In the genomic region with DNA sequence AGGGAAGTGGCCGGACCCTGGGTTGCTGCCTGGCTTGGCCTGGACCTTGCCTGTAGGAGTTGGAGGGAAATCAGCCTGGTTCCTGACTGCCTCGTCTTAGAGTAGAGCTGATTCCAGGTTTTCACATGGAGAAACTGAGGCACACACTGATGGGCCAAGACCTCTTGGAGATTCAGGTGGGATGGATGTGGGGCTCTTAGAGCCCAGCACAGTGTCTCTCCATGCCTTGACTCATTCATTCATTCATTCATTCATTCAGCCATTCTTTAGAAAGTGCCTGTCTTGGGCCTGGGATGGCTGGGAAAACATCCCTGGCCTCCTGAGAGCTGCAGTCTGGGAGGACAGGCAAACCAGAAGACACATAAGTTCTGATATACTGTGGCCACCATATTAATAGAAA, we compare ENCODE assay signal across 11 cellular contexts. TPM values are rescaled to one million over a fixed set of nuclear protein-coding genes. Genes with fewer than 3 reads are reported as not detected.
DNase-seq lines count a peak whose midpoint lies in the region; ATAC-seq and TF ChIP-seq lines count a peak whose summit lies in the region.
"Had no signal": no experiment of that assay in that cellular context is flagged by ENCODE, and none has a peak within 500 bp of the region (broad histone marks: within the 10 kb centered on the region; RNA-seq: fewer than 3 reads in every experiment).

No MANE protein-coding gene starts in this region.

- peaks cover 3% of the 10 kb centered on the region for H3K36me3 Mint-ChIP-seq in IgD-negative memory B cell
- H3K36me3 Mint-ChIP-seq in natural killer cell treated with Interleukin-12 subunit alpha and Interleukin-12 subunit beta and Interleukin-15 and Interleukin-18, amount 100 ng/mL, for 72 hours = no peaks in the 10 kb centered on the region

- DNase-seq in AG04449 (ENCODE audit: low read depth, low spot score) (no peak), choroid plexus epithelial cell (ENCODE audit: low read depth) (no peak), NCI-H146 (lab: John Stamatoyannopoulos, UW) (no peak), HT-29 (ENCODE audit: low spot score) (no peak), hippocampal formation (lab: John Stamatoyannopoulos, UW) (no peak), HK-2 (ENCODE audit: unreplicated experiment) (no peak)
- peak; percentile 44 for DNase-seq in natural killer cell treated with Interleukin-12 subunit alpha and Interleukin-12 subunit beta and Interleukin-15 and Interleukin-18, amount 100 ng/mL, for 72 hours (ENCODE audit: low spot score)
- DNase-seq: DMS53, NCI-H774, transverse colon had no signal

- CTCF ChIA-PET in AG04449 (lab: Yijun Ruan, JAX) = interaction anchor here (1.0 to 1.5 kb wide), 2 partner anchors 26 to 44 kb away, joined by 3 to 12 read pairs; no protein-coding TSS in a partner anchor

- H3K4me1 Mint-ChIP-seq in IgD-negative memory B cell = peaks cover 32 to 44% (median 35%) of the 10 kb centered on the region in 3 donors
- H3K4me1 Mint-ChIP-seq in natural killer cell treated with Interleukin-12 subunit alpha and Interleukin-12 subunit beta and Interleukin-15 and Interleukin-18, amount 100 ng/mL, for 72 hours (ENCODE audit: low read depth in 2 of 2) = peaks cover 42 to 51% of the 10 kb centered on the region in 2 donors

- peak overlapping the region; percentile 29 for H3K4me3 ChIP-seq in AG04449 (ENCODE audit: low read depth, low read length)
- peak overlapping the region; percentile 8 for H3K4me3 ChIP-seq in choroid plexus epithelial cell (ENCODE audit: low read depth, low read length)

- H3K27ac Mint-ChIP-seq in IgD-negative memory B cell = peak overlapping the region in 2 of 3 donors; percentile 64 to 81
- H3K27ac Mint-ChIP-seq in natural killer cell treated with Interleukin-12 subunit alpha and Interleukin-12 subunit beta and Interleukin-15 and Interleukin-18, amount 100 ng/mL, for 72 hours = peak overlapping the region; percentile 89 to 97

- no peak for TF ChIP-seq CTCF in AG04449 (IDR thresholded peaks at IDR 0.05; ENCODE audit: insufficient read depth, low read length, missing control alignments)
- no peak for TF ChIP-seq CTCF in choroid plexus epithelial cell (conservative IDR thresholded peaks at IDR 0.05; ENCODE audit: low read depth, low read length)

- POLR2A ChIA-PET in AG04449 (lab: Yijun Ruan, JAX) = interaction anchor here (0.7 kb wide), 1 partner anchor 8 kb away, joined by 3 read pairs; no protein-coding TSS in a partner anchor

- no peaks in the 10 kb centered on the region for H3K9me3 Mint-ChIP-seq in IgD-negative memory B cell
- no peaks in the 10 kb centered on the region for H3K9me3 Mint-ChIP-seq in natural killer cell treated with Interleukin-12 subunit alpha and Interleukin-12 subunit beta and Interleukin-15 and Interleukin-18, amount 100 ng/mL, for 72 hours

- no peaks in the 10 kb centered on the region for H3K27me3 Mint-ChIP-seq in IgD-negative memory B cell
- no peaks in the 10 kb centered on the region for H3K27me3 Mint-ChIP-seq in natural killer cell treated with Interleukin-12 subunit alpha and Interleukin-12 subunit beta and Interleukin-15 and Interleukin-18, amount 100 ng/mL, for 72 hours

- H3K4me3 Mint-ChIP-seq in IgD-negative memory B cell = peak overlapping the region; percentile 17 to 97 (median 76)
- peak overlapping the region; percentile 99 for H3K4me3 Mint-ChIP-seq in natural killer cell treated with Interleukin-12 subunit alpha and Interleukin-12 subunit beta and Interleukin-15 and Interleukin-18, amount 100 ng/mL, for 72 hours

- no peak for ATAC-seq in natural killer cell treated with Interleukin-12 subunit alpha and Interleukin-12 subunit beta and Interleukin-15 and Interleukin-18, amount 100 ng/mL, for 72 hours

RNA-seq across cellular contexts. Expression of gene LRRC8A, which starts 2.2 kb away (rescaled TPM):
- polyA plus RNA-seq in IgD-negative memory B cell = 26.2 TPM
- 10 to 100 TPM; 25.6 to 28.2 TPM for total RNA-seq in natural killer cell treated with Interleukin-12 subunit alpha and Interleukin-12 subunit beta and Interleukin-15 and Interleukin-18, amount 100 ng/mL, for 72 hours
- 39.5 and 43.2 TPM in 2 replicates for total RNA-seq in HT-29 (2014; rRNA removed; shearing (Covaris generic))

RNA-seq across cellular contexts. Expression of gene KYAT1, which starts 2.4 kb away (rescaled TPM):
- 11.4 TPM for polyA plus RNA-seq in IgD-negative memory B cell
- 10 to 100 TPM in 1 of 2 donors, 1 to 10 TPM in 1; 6.7 to 19.9 TPM for total RNA-seq in natural killer cell treated with Interleukin-12 subunit alpha and Interleukin-12 subunit beta and Interleukin-15 and Interleukin-18, amount 100 ng/mL, for 72 hours
- 10.4 and 11.8 TPM in 2 replicates for total RNA-seq in HT-29 (2014; rRNA removed; shearing (Covaris generic))

RNA-seq across cellular contexts. Expression of gene PHYHD1, which starts 36.6 kb away (rescaled TPM):
- 1.0 TPM for polyA plus RNA-seq in IgD-negative memory B cell
- 1 to 10 TPM in 1 of 2 donors, under 1 TPM in 1; 0.24 to 1.1 TPM for total RNA-seq in natural killer cell treated with Interleukin-12 subunit alpha and Interleukin-12 subunit beta and Interleukin-15 and Interleukin-18, amount 100 ng/mL, for 72 hours
- total RNA-seq in HT-29 (2014; rRNA removed; shearing (Covaris generic)) = not detected in 2 replicates

RNA-seq across cellular contexts. Expression of gene SPOUT1, which starts 54.6 kb away (rescaled TPM):
- 65.2 TPM for polyA plus RNA-seq in IgD-negative memory B cell
- 100 to 1,000 TPM in 1 of 2 donors, 10 to 100 TPM in 1; 89.5 to 152 TPM for total RNA-seq in natural killer cell treated with Interleukin-12 subunit alpha and Interleukin-12 subunit beta and Interleukin-15 and Interleukin-18, amount 100 ng/mL, for 72 hours
- 97.6 and 121 TPM in 2 replicates for total RNA-seq in HT-29 (2014; rRNA removed; shearing (Covaris generic))
